Comparison of ENCODE assay signal across 2 cellular contexts in the genomic region with DNA sequence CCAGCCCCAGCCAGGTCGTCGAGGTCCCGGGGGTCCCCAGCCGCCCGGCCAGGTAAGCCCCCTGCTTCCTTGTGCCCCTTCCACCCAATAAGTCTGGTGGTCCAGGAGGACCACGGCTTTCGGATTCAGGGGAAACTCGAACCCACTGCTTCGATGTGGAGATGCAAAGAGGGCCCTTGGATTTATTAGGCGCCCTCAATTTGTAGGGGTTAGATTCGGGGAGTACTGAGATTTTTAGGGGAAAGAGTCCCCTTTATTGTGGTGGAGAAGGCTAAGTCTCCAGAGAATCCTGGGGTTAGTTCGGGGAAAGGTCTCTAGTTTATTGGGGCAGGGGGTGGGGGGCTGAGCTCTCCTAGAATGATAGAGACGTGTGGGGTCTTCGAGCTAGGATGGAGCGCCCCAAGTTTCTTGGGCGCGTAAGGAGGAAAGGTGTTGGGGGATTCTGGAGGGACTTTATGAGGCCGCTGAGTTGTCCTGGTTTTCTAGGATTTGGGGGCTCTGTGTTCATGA.
TF ChIP-seq lines count a peak whose summit lies in the region.

No MANE protein-coding gene starts in this region.

TF ChIP-seq in SK-N-SH, 30 proteins besides CTCF, POLR2A, EP300 and RAD21 (continued from another document):
- TF ChIP-seq, protein P1, sequence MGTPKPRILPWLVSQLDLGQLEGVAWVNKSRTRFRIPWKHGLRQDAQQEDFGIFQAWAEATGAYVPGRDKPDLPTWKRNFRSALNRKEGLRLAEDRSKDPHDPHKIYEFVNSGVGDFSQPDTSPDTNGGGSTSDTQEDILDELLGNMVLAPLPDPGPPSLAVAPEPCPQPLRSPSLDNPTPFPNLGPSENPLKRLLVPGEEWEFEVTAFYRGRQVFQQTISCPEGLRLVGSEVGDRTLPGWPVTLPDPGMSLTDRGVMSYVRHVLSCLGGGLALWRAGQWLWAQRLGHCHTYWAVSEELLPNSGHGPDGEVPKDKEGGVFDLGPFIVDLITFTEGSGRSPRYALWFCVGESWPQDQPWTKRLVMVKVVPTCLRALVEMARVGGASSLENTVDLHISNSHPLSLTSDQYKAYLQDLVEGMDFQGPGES (IDR thresholded peaks at IDR 0.05; ENCODE audit: low read depth, low read length), result no peak
- no peak for TF ChIP-seq NRF1 (IDR thresholded peaks at IDR 0.05; ENCODE audit: low read depth, low read length)
- no peak for TF ChIP-seq FOSL2 (IDR thresholded peaks at IDR 0.05; ENCODE audit: borderline replicate concordance, low read depth)
- TF ChIP-seq GABPA (IDR thresholded peaks at IDR 0.05; ENCODE audit: low read depth), result no peak

TF ChIP-seq in SK-N-SH treated with all-trans-retinoic acid at 6 μM for 48 hours, 23 proteins besides CTCF, POLR2A, EP300 and RAD21 (continued from another document):
- TF ChIP-seq, protein P2, sequence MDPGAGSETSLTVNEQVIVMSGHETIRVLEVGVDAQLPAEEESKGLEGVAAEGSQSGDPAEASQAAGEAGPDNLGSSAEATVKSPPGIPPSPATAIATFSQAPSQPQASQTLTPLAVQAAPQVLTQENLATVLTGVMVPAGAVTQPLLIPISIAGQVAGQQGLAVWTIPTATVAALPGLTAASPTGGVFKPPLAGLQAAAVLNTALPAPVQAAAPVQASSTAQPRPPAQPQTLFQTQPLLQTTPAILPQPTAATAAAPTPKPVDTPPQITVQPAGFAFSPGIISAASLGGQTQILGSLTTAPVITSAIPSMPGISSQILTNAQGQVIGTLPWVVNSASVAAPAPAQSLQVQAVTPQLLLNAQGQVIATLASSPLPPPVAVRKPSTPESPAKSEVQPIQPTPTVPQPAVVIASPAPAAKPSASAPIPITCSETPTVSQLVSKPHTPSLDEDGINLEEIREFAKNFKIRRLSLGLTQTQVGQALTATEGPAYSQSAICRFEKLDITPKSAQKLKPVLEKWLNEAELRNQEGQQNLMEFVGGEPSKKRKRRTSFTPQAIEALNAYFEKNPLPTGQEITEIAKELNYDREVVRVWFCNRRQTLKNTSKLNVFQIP (CRISPR knock-in tag; IDR thresholded peaks at IDR 0.05; ENCODE audit: borderline replicate concordance, low read depth), result no peak
- TF ChIP-seq, protein P3, sequence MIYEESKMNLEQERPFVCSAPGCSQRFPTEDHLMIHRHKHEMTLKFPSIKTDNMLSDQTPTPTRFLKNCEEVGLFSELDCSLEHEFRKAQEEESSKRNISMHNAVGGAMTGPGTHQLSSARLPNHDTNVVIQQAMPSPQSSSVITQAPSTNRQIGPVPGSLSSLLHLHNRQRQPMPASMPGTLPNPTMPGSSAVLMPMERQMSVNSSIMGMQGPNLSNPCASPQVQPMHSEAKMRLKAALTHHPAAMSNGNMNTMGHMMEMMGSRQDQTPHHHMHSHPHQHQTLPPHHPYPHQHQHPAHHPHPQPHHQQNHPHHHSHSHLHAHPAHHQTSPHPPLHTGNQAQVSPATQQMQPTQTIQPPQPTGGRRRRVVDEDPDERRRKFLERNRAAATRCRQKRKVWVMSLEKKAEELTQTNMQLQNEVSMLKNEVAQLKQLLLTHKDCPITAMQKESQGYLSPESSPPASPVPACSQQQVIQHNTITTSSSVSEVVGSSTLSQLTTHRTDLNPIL (CRISPR knock-in tag; IDR thresholded peaks at IDR 0.05; ENCODE audit: low read depth), result no peak
- TF ChIP-seq PPARA (CRISPR knock-in tag; IDR thresholded peaks at IDR 0.05; ENCODE audit: borderline replicate concordance) (no peak), ZNF70 (CRISPR knock-in tag; IDR thresholded peaks at IDR 0.05) (no peak), OSR1 (CRISPR knock-in tag; IDR thresholded peaks at IDR 0.05) (no peak), TOX (CRISPR knock-in tag; IDR thresholded peaks at IDR 0.05; ENCODE audit: borderline replicate concordance) (no peak), ISL1 (CRISPR knock-in tag; IDR thresholded peaks at IDR 0.05) (no peak)
- TF ChIP-seq, protein P4, sequence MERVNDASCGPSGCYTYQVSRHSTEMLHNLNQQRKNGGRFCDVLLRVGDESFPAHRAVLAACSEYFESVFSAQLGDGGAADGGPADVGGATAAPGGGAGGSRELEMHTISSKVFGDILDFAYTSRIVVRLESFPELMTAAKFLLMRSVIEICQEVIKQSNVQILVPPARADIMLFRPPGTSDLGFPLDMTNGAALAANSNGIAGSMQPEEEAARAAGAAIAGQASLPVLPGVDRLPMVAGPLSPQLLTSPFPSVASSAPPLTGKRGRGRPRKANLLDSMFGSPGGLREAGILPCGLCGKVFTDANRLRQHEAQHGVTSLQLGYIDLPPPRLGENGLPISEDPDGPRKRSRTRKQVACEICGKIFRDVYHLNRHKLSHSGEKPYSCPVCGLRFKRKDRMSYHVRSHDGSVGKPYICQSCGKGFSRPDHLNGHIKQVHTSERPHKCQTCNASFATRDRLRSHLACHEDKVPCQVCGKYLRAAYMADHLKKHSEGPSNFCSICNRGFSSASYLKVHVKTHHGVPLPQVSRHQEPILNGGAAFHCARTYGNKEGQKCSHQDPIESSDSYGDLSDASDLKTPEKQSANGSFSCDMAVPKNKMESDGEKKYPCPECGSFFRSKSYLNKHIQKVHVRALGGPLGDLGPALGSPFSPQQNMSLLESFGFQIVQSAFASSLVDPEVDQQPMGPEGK (CRISPR knock-in tag; IDR thresholded peaks at IDR 0.05; ENCODE audit: borderline replicate concordance), result no peak
